ENCODE assay signal across 13 cellular contexts in genomic region chr7:150408393-150409299, GRCh38. TPM values are rescaled to one million over a fixed set of nuclear protein-coding genes. Genes with fewer than 3 reads are reported as not detected.
A peak's percentile ranks its signal among the peaks of the same experiment; 100 is the strongest.
DNase-seq lines count a peak whose midpoint lies in the region; ATAC-seq, FAIRE-seq and TF ChIP-seq lines count a peak whose summit lies in the region.
"Had no signal": no experiment of that assay in that cellular context is flagged by ENCODE, and none has a peak within 500 bp of the region (broad histone marks: within the 10 kb centered on the region; RNA-seq: fewer than 3 reads in every experiment).

No MANE protein-coding gene starts in this region.

- peaks cover 36% of the 10 kb centered on the region for H3K36me3 ChIP-seq in BLaER1
- H3K36me3 ChIP-seq in A673 (ENCODE audit: insufficient read depth, low read length, poor library complexity, severe bottlenecking): no peaks in the 10 kb centered on the region
- peaks cover 0 to 42% of the 10 kb centered on the region in 2 donors for H3K36me3 ChIP-seq in gastroesophageal sphincter

- peaks cover 32% of the 10 kb centered on the region; the same call in 1 of the 2 replicates for H4K20me1 ChIP-seq in BLaER1

- peak overlapping the region; percentile 87 for H3K4me2 ChIP-seq in BLaER1

- ATAC-seq in HG03521 (IDR thresholded peaks at IDR 0.05; ENCODE audit: unreplicated experiment) (peak; percentile 21), GM19035 (IDR thresholded peaks at IDR 0.05; ENCODE audit: unreplicated experiment) (no peak), gastroesophageal sphincter (no peak)

- 54 to 90% methylated on average over 2 to 3 of the region's 22 CpGs for WGBS in gastroesophageal sphincter (ENCODE audit: low coverage in 1 of 2), 2 donors

- H3K9me3 ChIP-seq in BLaER1: no peaks in the 10 kb centered on the region
- no peaks in the 10 kb centered on the region for H3K9me3 ChIP-seq in A673 (ENCODE audit: low read depth, low read length, poor library complexity, severe bottlenecking)
- no peaks in the 10 kb centered on the region for H3K9me3 ChIP-seq in gastroesophageal sphincter

- H3K27me3 ChIP-seq in BLaER1 (no peaks in the 10 kb centered on the region), A673 (replicated peaks; ENCODE audit: insufficient read depth, low read depth, low read length, poor library complexity) (no peaks in the 10 kb centered on the region), gastroesophageal sphincter (no peaks in the 10 kb centered on the region)

- TF ChIP-seq CTCF in A673 (conservative IDR thresholded peaks at IDR 0.05; ENCODE audit: low read depth, low read length): no peak
- TF ChIP-seq CTCF in gastroesophageal sphincter (IDR thresholded peaks at IDR 0.05): no peak

- POLR2A ChIA-PET in A673 (lab: Charles Lee; ENCODE audit: low non-redundant PET): no interaction called here

- TF ChIP-seq POLR2A in gastroesophageal sphincter (IDR thresholded peaks at IDR 0.05): no peak

- H3K4me1 ChIP-seq in BLaER1 (peaks cover 80% of the 10 kb centered on the region), A673 (ENCODE audit: insufficient read depth, low read length, poor library complexity, severe bottlenecking) (peaks cover 17% of the 10 kb centered on the region), gastroesophageal sphincter (peaks cover 0 to 34% (median 16%) of the 10 kb centered on the region in 3 donors)

- no TSS peak for BruUV-seq in A673 (replicated peaks; lab: Mats Ljungman, UMichigan)

- H3K27ac ChIP-seq in BLaER1 (peak overlapping the region; percentile 99), A673 (ENCODE audit: low read depth, low read length, poor library complexity, severe bottlenecking) (no peak overlapping the region), gastroesophageal sphincter (peak overlapping the region in 2 of 4 donors; percentile 10 to 31)

- peak; percentile 75 for FAIRE-seq in GM18507 (lab: Jason Lieb, UNC)
- FAIRE-seq: frontal cortex, GM12892 had no signal

- no peak for TF ChIP-seq EP300 in gastroesophageal sphincter (IDR thresholded peaks at IDR 0.05)

- peak overlapping the region; percentile 97 for H3K9ac ChIP-seq in BLaER1

- peak overlapping the region; percentile 78 for H3K4me3 ChIP-seq in BLaER1
- H3K4me3 ChIP-seq in A673 (ENCODE audit: low read depth, low read length, poor library complexity, severe bottlenecking): no peak overlapping the region
- H3K4me3 ChIP-seq in gastroesophageal sphincter: no peak overlapping the region

- intact Hi-C loops in A673 (cut with micrococcal nuclease; ENCODE audit: unreplicated experiment): no loop called here

- no peak for DNase-seq in GM18507 (ENCODE audit: extremely low spot score, insufficient read length, low read depth)
- peak; percentile 75 for DNase-seq in germinal center (ENCODE audit: low spot score)
- DNase-seq in A673 (ENCODE audit: low spot score): no peak
- no peak for DNase-seq in cerebellum (ENCODE audit: low spot score)
- DNase-seq: activated CD8-positive, alpha-beta memory T cell treated with anti-CD3 and anti-CD28 coated beads, Interleukin-2, amount 50 U/mL, for 4 hours; NCI-H2107; SIG-M5 had no signal

- CTCF ChIA-PET in A673 (lab: Charles Lee): no interaction called here

RNA-seq across cellular contexts. Expression of gene ZNF775, which starts 29.5 kb away (rescaled TPM):
- total RNA-seq in A673 (2021) (12.1 and 14.3 TPM in 2 replicates), gastroesophageal sphincter (10 to 100 TPM in 2 of 4 donors, 1 to 10 TPM in 2; 5.3 to 12.5 (median 10.5) TPM), cerebellum (8.2 TPM)

RNA-seq across cellular contexts. Expression of gene REPIN1, which starts 40.0 kb away (rescaled TPM):
- 113 and 114 TPM in 2 replicates for total RNA-seq in A673 (2021)
- total RNA-seq in gastroesophageal sphincter: 100 to 1,000 TPM in 2 of 4 donors, 10 to 100 TPM in 2; 72.7 to 132 (median 102) TPM
- 41.2 TPM for total RNA-seq in cerebellum

RNA-seq across cellular contexts. Expression of gene GIMAP8, which starts 41.8 kb away (rescaled TPM):
- total RNA-seq in A673 (2021) (0.07 TPM in 1 of 2 replicates, not detected in the other), gastroesophageal sphincter (10 to 100 TPM in 3 of 4 donors, 1 to 10 TPM in 1; 6.1 to 19.1 (median 12.5) TPM), cerebellum (2.5 TPM)
